ENCODE assay signal across 1 cellular context in genomic region chr17:79812206-79812968, GRCh38.
A peak's percentile ranks its signal among the peaks of the same experiment; 100 is the strongest.
TF ChIP-seq lines count a peak whose summit lies in the region.

No MANE protein-coding gene starts in this region.

TF ChIP-seq in HepG2, 621 proteins besides CTCF, POLR2A, EP300 and RAD21 (continued from another document and continues in another):
- TF ChIP-seq PBX3 (CRISPR knock-in tag; IDR thresholded peaks at IDR 0.05; ENCODE audit: borderline replicate concordance) (no peak), ZNF256 (CRISPR knock-in tag; conservative IDR thresholded peaks at IDR 0.05) (no peak), NR2F2 (IDR thresholded peaks at IDR 0.05; ENCODE audit: borderline replicate concordance, low read depth) (no peak), KLF15 (CRISPR knock-in tag; IDR thresholded peaks at IDR 0.05; ENCODE audit: borderline replicate concordance) (no peak), HNRNPL (IDR thresholded peaks at IDR 0.05; ENCODE audit: low read depth, low read length) (no peak), PRDM10 (CRISPR knock-in tag; IDR thresholded peaks at IDR 0.05; ENCODE audit: low read depth) (no peak), BRCA1 (CRISPR knock-in tag; IDR thresholded peaks at IDR 0.05) (0 out of 2 replicates have a peak, but pooled peaks have one; percentile 31), NCOR1 (IDR thresholded peaks at IDR 0.05; ENCODE audit: borderline replicate concordance, low read length) (no peak), ZNF768 (CRISPR knock-in tag; IDR thresholded peaks at IDR 0.05) (no peak), ZSCAN31 (CRISPR knock-in tag; IDR thresholded peaks at IDR 0.05; ENCODE audit: low read depth) (no peak), IKZF4 (CRISPR knock-in tag; IDR thresholded peaks at IDR 0.05; ENCODE audit: borderline replicate concordance, low read depth, not compliant biosample characterization) (peak; percentile 54), ZNF501 (CRISPR knock-in tag; IDR thresholded peaks at IDR 0.05) (0 out of 2 replicates have a peak, but pooled peaks have one; percentile 46), ZNF503 (CRISPR knock-in tag; IDR thresholded peaks at IDR 0.05) (peak; percentile 74; the same call in 1 of the 2 replicates), ZNF235 (CRISPR knock-in tag; IDR thresholded peaks at IDR 0.05; ENCODE audit: borderline replicate concordance) (no peak), ZNF552 (CRISPR knock-in tag; IDR thresholded peaks at IDR 0.05; ENCODE audit: borderline replicate concordance) (no peak), FOXO1 (CRISPR knock-in tag; IDR thresholded peaks at IDR 0.05) (no peak), RFXAP (CRISPR knock-in tag; IDR thresholded peaks at IDR 0.05; ENCODE audit: borderline replicate concordance) (peak; percentile 68; the same call in 1 of the 2 replicates), ZSCAN22 (CRISPR knock-in tag; IDR thresholded peaks at IDR 0.05) (no peak), PRMT3 (CRISPR knock-in tag; IDR thresholded peaks at IDR 0.05; ENCODE audit: borderline replicate concordance, low read depth) (no peak), ZBTB20 (CRISPR knock-in tag; IDR thresholded peaks at IDR 0.05; ENCODE audit: borderline replicate concordance, low read depth) (0 out of 2 replicates have a peak, but pooled peaks have one; percentile 36), GATAD1 (CRISPR knock-in tag; IDR thresholded peaks at IDR 0.05) (no peak), ETV5 (CRISPR knock-in tag; IDR thresholded peaks at IDR 0.05; ENCODE audit: borderline replicate concordance) (no peak; the same call in 1 of the 2 replicates), ZFX (CRISPR knock-in tag; IDR thresholded peaks at IDR 0.05; ENCODE audit: low read depth) (no peak), ZNF703 (CRISPR knock-in tag; IDR thresholded peaks at IDR 0.05; ENCODE audit: borderline replicate concordance) (no peak), HCFC1 (IDR thresholded peaks at IDR 0.05; ENCODE audit: low read depth, low read length) (no peak), THAP9 (CRISPR knock-in tag; IDR thresholded peaks at IDR 0.05; ENCODE audit: borderline replicate concordance) (no peak), NR3C1 (CRISPR knock-in tag; IDR thresholded peaks at IDR 0.05) (no peak), ZNF850 (CRISPR knock-in tag; conservative IDR thresholded peaks at IDR 0.05) (peak; percentile 73; the same call in 1 of the 2 replicates), MAFK (conservative IDR thresholded peaks at IDR 0.05 in 1 of 2, IDR thresholded peaks at IDR 0.05 in 1 of 2; ENCODE audit: low read length in 2 of 2) (no peak), ZNF891 (CRISPR knock-in tag; IDR thresholded peaks at IDR 0.05) (no peak), ZKSCAN5 (CRISPR knock-in tag; IDR thresholded peaks at IDR 0.05) (no peak), ZHX2 (IDR thresholded peaks at IDR 0.05; ENCODE audit: low read depth) (no peak), ZHX2 (CRISPR knock-in tag; IDR thresholded peaks at IDR 0.05; ENCODE audit: borderline replicate concordance) (peak; percentile 86; the same call in 1 of the 2 replicates), TRIM24 (CRISPR knock-in tag; IDR thresholded peaks at IDR 0.05) (no peak), SMAD3 (CRISPR knock-in tag; IDR thresholded peaks at IDR 0.05) (no peak), ZNF788 (CRISPR knock-in tag; IDR thresholded peaks at IDR 0.05; ENCODE audit: borderline replicate concordance) (no peak), POGK (CRISPR knock-in tag; conservative IDR thresholded peaks at IDR 0.05) (0 out of 2 replicates have a peak, but pooled peaks have one; percentile 21), TIGD3 (CRISPR knock-in tag; IDR thresholded peaks at IDR 0.05; ENCODE audit: borderline replicate concordance) (no peak), ATRX (CRISPR knock-in tag; IDR thresholded peaks at IDR 0.05; ENCODE audit: borderline replicate concordance) (no peak), ZFP91 (CRISPR knock-in tag; IDR thresholded peaks at IDR 0.05; ENCODE audit: borderline replicate concordance) (no peak), ZNF331 (CRISPR knock-in tag; IDR thresholded peaks at IDR 0.05) (no peak)
